Comparison of ENCODE assay signal across 14 cellular contexts in genomic region chr7:98795741-98796493, GRCh38.
DNase-seq lines count a peak whose midpoint lies in the region; ATAC-seq, FAIRE-seq and TF ChIP-seq lines count a peak whose summit lies in the region.
"Had no signal": no experiment of that assay in that cellular context is flagged by ENCODE, and none has a peak within 500 bp of the region (broad histone marks: within the 10 kb centered on the region; RNA-seq: fewer than 3 reads in every experiment).

No MANE protein-coding gene starts in this region.

- no peaks in the 10 kb centered on the region for H3K27me3 Mint-ChIP-seq in Caco-2 (ENCODE audit: insufficient read depth, unreplicated experiment)

- no peak overlapping the region for H3K18ac ChIP-seq in mesenchymal stem cell (ENCODE audit: low read depth in 1 of 2, low read length in 2 of 2)

- no peak overlapping the region for H3K4ac ChIP-seq in mesenchymal stem cell (ENCODE audit: low read depth in 1 of 2, low read length in 2 of 2)

- no TSS peak for BruUV-seq in Caco-2 (replicated peaks; lab: Mats Ljungman, UMichigan)

- no peak overlapping the region for H2AFZ ChIP-seq in mesenchymal stem cell (ENCODE audit: low read depth, low read length)

- no peak overlapping the region for H3K23ac ChIP-seq in mesenchymal stem cell (ENCODE audit: low read length in 2 of 2)

- no peak overlapping the region for H4K8ac ChIP-seq in mesenchymal stem cell (ENCODE audit: low read length)

- no peak overlapping the region for H2BK120ac ChIP-seq in mesenchymal stem cell (ENCODE audit: low read depth, low read length)

- no peak overlapping the region for H3K4me3 Mint-ChIP-seq in Caco-2 (ENCODE audit: unreplicated experiment)

- no peaks in the 10 kb centered on the region for H3K79me1 ChIP-seq in mesenchymal stem cell (replicated peaks; ENCODE audit: low read length, poor library complexity, severe bottlenecking)

- no peak overlapping the region for H3K27ac Mint-ChIP-seq in Caco-2 (ENCODE audit: unreplicated experiment)

- no peak overlapping the region for H4K91ac ChIP-seq in mesenchymal stem cell (ENCODE audit: low read length)

- peaks cover 12% of the 10 kb centered on the region for H3K9me3 Mint-ChIP-seq in Caco-2 (ENCODE audit: unreplicated experiment)

- H3K4me1 Mint-ChIP-seq in Caco-2 (ENCODE audit: low read depth, unreplicated experiment) = no peaks in the 10 kb centered on the region

- H2BK15ac ChIP-seq in mesenchymal stem cell (ENCODE audit: low read depth, poor library complexity, severe bottlenecking) = no peak overlapping the region

- H3K36me3 Mint-ChIP-seq in Caco-2 (ENCODE audit: insufficient read depth, unreplicated experiment) = no peaks in the 10 kb centered on the region

- intact Hi-C loops in Caco-2 (cut with micrococcal nuclease; ENCODE audit: unreplicated experiment) = loop anchor here (10.0 kb wide), 1 partner anchor 701 kb away; no protein-coding TSS in a partner anchor
- intact Hi-C loops in pancreas (cut with DNase I) = no loop called here

- POLR2A ChIA-PET in Caco-2 (lab: Charles Lee) = no interaction called here

- TF ChIP-seq CTCF in AG10803 (conservative IDR thresholded peaks at IDR 0.05; ENCODE audit: low read length) (no peak), Caco-2 (IDR thresholded peaks at IDR 0.05; ENCODE audit: insufficient read depth in 1 of 2, low read depth in 1 of 2, low read length in 1 of 2, severe bottlenecking in 1 of 2, unreplicated experiment in 1 of 2) (no peak), pancreas (IDR thresholded peaks at IDR 0.05) (no peak)

- H2AK5ac ChIP-seq in mesenchymal stem cell (ENCODE audit: low read length, severe bottlenecking) = no peak overlapping the region

- no peaks in the 10 kb centered on the region for H3K27me3 ChIP-seq in Caco-2 (replicated peaks; ENCODE audit: control insufficient read depth, insufficient read depth, low read length)
- no peaks in the 10 kb centered on the region for H3K27me3 ChIP-seq in pancreas
- peaks cover 0 to 13% of the 10 kb centered on the region in 2 experiments for H3K27me3 ChIP-seq in mesenchymal stem cell (ENCODE audit: control insufficient read depth in 1 of 2, insufficient read depth in 1 of 2, low read length in 2 of 2)

- H3K4me3 ChIP-seq in AG10803 (ENCODE audit: low read length) = no peak overlapping the region
- H3K4me3 ChIP-seq in Caco-2 (ENCODE audit: low read depth, low read length) = no peak overlapping the region
- H3K4me3 ChIP-seq in pancreas = no peak overlapping the region
- no peak overlapping the region for H3K4me3 ChIP-seq in mesenchymal stem cell (ENCODE audit: insufficient read depth in 1 of 2, low read depth in 1 of 2, low read length in 2 of 2)
- H3K4me3 ChIP-seq: mucosa of descending colon, skin epidermis had no signal

- no peak for FAIRE-seq in pancreas (lab: Jason Lieb, UNC)

- H3K9me3 ChIP-seq in Caco-2 = peaks cover 14% of the 10 kb centered on the region
- H3K9me3 ChIP-seq in pancreas = no peaks in the 10 kb centered on the region
- H3K9me3 ChIP-seq in mesenchymal stem cell (ENCODE audit: control insufficient read depth, low read length) = peaks cover 11% of the 10 kb centered on the region

- DNase-seq in AG10803 (ENCODE audit: low read depth) (peak; percentile 18), Caco-2 (no peak), NCI-H524 treated with DMSO at 0.1 percent for 48 hours (lab: John Stamatoyannopoulos, UW) (no peak), pancreas (no peak), mesenchymal stem cell (no peak)
- DNase-seq: activated T-cell treated with anti-CD3 and anti-CD28 coated beads, Interleukin-2, amount 50 U/mL, for 48 hours; IMR-90; mucosa of descending colon; NCI-H526 treated with DMSO at 0.1 percent for 48 hours; stimulated activated naive CD4-positive, alpha-beta T cell had no signal

- WGBS in pancreas, 2 donors = 89 to 94% methylated on average over 12 of the region's 12 CpGs
- 78% methylated on average over 10 of the region's 12 CpGs for WGBS in mesenchymal stem cell

- no peak overlapping the region for H2BK5ac ChIP-seq in mesenchymal stem cell (ENCODE audit: low read depth, low read length, poor library complexity, severe bottlenecking)

- H3K14ac ChIP-seq in mesenchymal stem cell (ENCODE audit: low read length in 2 of 2) = no peak overlapping the region

- H2BK12ac ChIP-seq in mesenchymal stem cell (ENCODE audit: low read length in 2 of 2) = no peak overlapping the region

- CTCF ChIA-PET in Caco-2 (lab: Charles Lee) = interaction anchor here (0.8 kb wide), 1 partner anchor 60 kb away, joined by 4 read pairs; no protein-coding TSS in a partner anchor

- ATAC-seq in GM18909 (IDR thresholded peaks at IDR 0.05; ENCODE audit: poor library complexity, unreplicated experiment) (peak; percentile 92), HG02588 (IDR thresholded peaks at IDR 0.05; ENCODE audit: unreplicated experiment) (peak; percentile 89), HG03460 (IDR thresholded peaks at IDR 0.05; ENCODE audit: unreplicated experiment) (peak; percentile 91), pancreas (no peak)
- ATAC-seq: mucosa of descending colon had no signal

- H3K27ac ChIP-seq in pancreas = no peak overlapping the region
- H3K27ac ChIP-seq in mesenchymal stem cell (ENCODE audit: low read length, poor library complexity, severe bottlenecking) = no peak overlapping the region
- H3K27ac ChIP-seq: skin epidermis had no signal

- H3K36me3 ChIP-seq in Caco-2 (ENCODE audit: control insufficient read depth, insufficient read depth, low read length) (no peaks in the 10 kb centered on the region), pancreas (no peaks in the 10 kb centered on the region), mesenchymal stem cell (ENCODE audit: control insufficient read depth in 1 of 2, insufficient read depth in 2 of 2, low read depth in 1 of 2, low read length in 2 of 2) (no peaks in the 10 kb centered on the region)

- H3K4me2 ChIP-seq in mesenchymal stem cell (ENCODE audit: low read length, poor library complexity, severe bottlenecking) = no peak overlapping the region

- H3K4me1 ChIP-seq in Caco-2 (no peaks in the 10 kb centered on the region), pancreas (no peaks in the 10 kb centered on the region), mesenchymal stem cell (ENCODE audit: control insufficient read depth, insufficient read depth, low read depth, low read length) (no peaks in the 10 kb centered on the region)

- no peak overlapping the region for H3K9ac ChIP-seq in mesenchymal stem cell (ENCODE audit: low read length)

Comparison
In these comparisons a context has a peak if more than half of its experiments do, and no peak if none do; other contexts are left out.
1. ATAC-seq: peak in GM18909 (single experiment), HG02588 (single experiment) and HG03460 (single experiment); none in pancreas (0 of 4).